In genomic region chr22:30027791-30028190, GRCh38 we compare ENCODE assay signal across 18 cellular contexts. TPM values are rescaled to one million over a fixed set of nuclear protein-coding genes. Genes with fewer than 3 reads are reported as not detected.
"Had no signal": no experiment of that assay in that cellular context is flagged by ENCODE, and none has a peak within 500 bp of the region (broad histone marks: within the 10 kb centered on the region; RNA-seq: fewer than 3 reads in every experiment).

No MANE protein-coding gene starts in this region.

- H3K9me3 Mint-ChIP-seq: activated CD8-positive, alpha-beta T cell treated with anti-CD3 and anti-CD28 coated beads for 36 hours; nephron; stimulated activated naive CD8-positive, alpha-beta T cell treated with anti-CD3 and anti-CD28 coated beads, Interleukin-15, Interleukin-2, amounts not matched to agents 100 ng/mL and 50 ng/mL, for 24 hours had no signal

- H3K4me3 Mint-ChIP-seq: activated CD8-positive, alpha-beta T cell treated with anti-CD3 and anti-CD28 coated beads for 36 hours; nephron; stimulated activated naive CD8-positive, alpha-beta T cell treated with anti-CD3 and anti-CD28 coated beads, Interleukin-15, Interleukin-2, amounts not matched to agents 100 ng/mL and 50 ng/mL, for 24 hours had no signal

- H3K27me3 Mint-ChIP-seq: activated CD8-positive, alpha-beta T cell treated with anti-CD3 and anti-CD28 coated beads for 36 hours; stimulated activated naive CD8-positive, alpha-beta T cell treated with anti-CD3 and anti-CD28 coated beads, Interleukin-15, Interleukin-2, amounts not matched to agents 100 ng/mL and 50 ng/mL, for 24 hours had no signal

- H3K27ac Mint-ChIP-seq: activated CD8-positive, alpha-beta T cell treated with anti-CD3 and anti-CD28 coated beads for 36 hours; nephron; stimulated activated naive CD8-positive, alpha-beta T cell treated with anti-CD3 and anti-CD28 coated beads, Interleukin-15, Interleukin-2, amounts not matched to agents 100 ng/mL and 50 ng/mL, for 24 hours had no signal

- H3K27me3 ChIP-seq: body of pancreas, gastrocnemius medialis, tibial artery had no signal

- H3K9me3 ChIP-seq: body of pancreas, gastrocnemius medialis, prostate gland, tibial artery had no signal

- DNase-seq: activated CD8-positive, alpha-beta memory T cell treated with anti-CD3 and anti-CD28 coated beads, Interleukin-2, amount 50 U/mL, for 4 hours; activated CD8-positive, alpha-beta T cell treated with anti-CD3 and anti-CD28 coated beads for 36 hours; activated naive CD4-positive, alpha-beta T cell; body of pancreas; gastrocnemius medialis; kidney glomerular epithelial cell; mesenchymal stem cell; occipital lobe; stimulated activated CD4-positive, alpha-beta T cell treated with anti-CD3 and anti-CD28 coated beads, Interleukin-2, amount 100 ng/mL, for 48 hours; stimulated activated CD8-positive, alpha-beta memory T cell treated with anti-CD3 and anti-CD28 coated beads, Interleukin-4, amount 100 ng/mL, for 48 hours; T-helper 1 cell; tibial artery had no signal

- ATAC-seq: activated CD8-positive, alpha-beta T cell treated with anti-CD3 and anti-CD28 coated beads for 36 hours; body of pancreas; gastrocnemius medialis had no signal

- H3K4me3 ChIP-seq: body of pancreas, gastrocnemius medialis, prostate gland, tibial artery had no signal

- H3K27ac ChIP-seq: body of pancreas, gastrocnemius medialis, prostate gland, tibial artery, VCaP had no signal

- H3K4me1 ChIP-seq: body of pancreas, prostate gland had no signal

RNA-seq across cellular contexts. Expression of gene HORMAD2, which starts 52.5 kb away (rescaled TPM):
- total RNA-seq: activated CD8-positive, alpha-beta T cell treated with anti-CD3 and anti-CD28 coated beads for 36 hours; body of pancreas; chondrocyte; endothelial cell of umbilical vein; gastrocnemius medialis had no signal
- polyA plus RNA-seq: endothelial cell of umbilical vein had no signal
